ENCODE assay signal across 1 cellular context in the genomic region with DNA sequence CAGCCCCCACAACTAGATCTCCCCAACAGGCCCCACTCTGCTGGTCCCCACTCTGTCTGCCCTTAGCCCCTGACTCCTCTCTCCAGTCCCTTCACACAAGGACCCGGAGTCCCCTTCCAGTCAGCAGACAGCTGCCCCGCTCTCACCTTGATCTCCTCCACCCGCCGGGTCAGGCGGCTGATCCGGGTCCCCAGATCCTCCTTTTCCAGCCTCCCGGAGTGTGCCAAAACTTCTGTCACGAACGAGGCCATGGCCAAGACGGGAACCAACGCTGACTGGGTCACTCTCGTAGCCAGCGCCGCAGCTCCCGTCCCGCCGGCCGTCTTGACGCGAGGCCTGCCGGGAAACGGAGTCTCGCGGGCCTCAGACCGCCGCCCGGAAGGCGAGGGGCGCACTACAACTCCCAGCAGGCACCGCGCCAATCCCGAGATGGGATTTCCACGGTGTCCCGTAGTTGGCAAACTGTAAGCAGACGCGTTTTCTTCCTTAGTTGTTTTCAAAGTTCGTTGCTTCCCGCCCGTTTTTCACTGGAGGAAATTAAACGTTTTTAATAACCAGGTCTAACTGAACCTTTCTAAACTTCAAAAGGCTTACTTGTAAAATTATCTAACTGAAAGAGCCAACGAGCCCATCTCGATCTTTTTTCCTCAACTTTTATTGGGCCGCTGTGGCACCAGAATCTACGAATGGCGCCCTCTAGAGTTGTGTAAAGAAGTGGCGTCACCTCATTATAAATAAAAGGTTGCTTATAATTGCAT.
TF ChIP-seq lines count a peak whose summit lies in the region.

TSS of gene ZW10 (minus strand) at position 277 of the 758 bp plus-strand sequence. CDS start at position 251, 26 bp downstream.

TF ChIP-seq in HepG2, 621 proteins besides CTCF, POLR2A, EP300 and RAD21 (continued from another document and continues in another):
- TF ChIP-seq, protein P1, sequence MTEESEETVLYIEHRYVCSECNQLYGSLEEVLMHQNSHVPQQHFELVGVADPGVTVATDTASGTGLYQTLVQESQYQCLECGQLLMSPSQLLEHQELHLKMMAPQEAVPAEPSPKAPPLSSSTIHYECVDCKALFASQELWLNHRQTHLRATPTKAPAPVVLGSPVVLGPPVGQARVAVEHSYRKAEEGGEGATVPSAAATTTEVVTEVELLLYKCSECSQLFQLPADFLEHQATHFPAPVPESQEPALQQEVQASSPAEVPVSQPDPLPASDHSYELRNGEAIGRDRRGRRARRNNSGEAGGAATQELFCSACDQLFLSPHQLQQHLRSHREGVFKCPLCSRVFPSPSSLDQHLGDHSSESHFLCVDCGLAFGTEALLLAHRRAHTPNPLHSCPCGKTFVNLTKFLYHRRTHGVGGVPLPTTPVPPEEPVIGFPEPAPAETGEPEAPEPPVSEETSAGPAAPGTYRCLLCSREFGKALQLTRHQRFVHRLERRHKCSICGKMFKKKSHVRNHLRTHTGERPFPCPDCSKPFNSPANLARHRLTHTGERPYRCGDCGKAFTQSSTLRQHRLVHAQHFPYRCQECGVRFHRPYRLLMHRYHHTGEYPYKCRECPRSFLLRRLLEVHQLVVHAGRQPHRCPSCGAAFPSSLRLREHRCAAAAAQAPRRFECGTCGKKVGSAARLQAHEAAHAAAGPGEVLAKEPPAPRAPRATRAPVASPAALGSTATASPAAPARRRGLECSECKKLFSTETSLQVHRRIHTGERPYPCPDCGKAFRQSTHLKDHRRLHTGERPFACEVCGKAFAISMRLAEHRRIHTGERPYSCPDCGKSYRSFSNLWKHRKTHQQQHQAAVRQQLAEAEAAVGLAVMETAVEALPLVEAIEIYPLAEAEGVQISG (CRISPR knock-in tag; IDR thresholded peaks at IDR 0.05) = peak; percentile 92
- TF ChIP-seq ZNF788 (CRISPR knock-in tag; IDR thresholded peaks at IDR 0.05; ENCODE audit: borderline replicate concordance) = peak; percentile 60; the same call in 1 of the 2 replicates
- TF ChIP-seq, protein P2, sequence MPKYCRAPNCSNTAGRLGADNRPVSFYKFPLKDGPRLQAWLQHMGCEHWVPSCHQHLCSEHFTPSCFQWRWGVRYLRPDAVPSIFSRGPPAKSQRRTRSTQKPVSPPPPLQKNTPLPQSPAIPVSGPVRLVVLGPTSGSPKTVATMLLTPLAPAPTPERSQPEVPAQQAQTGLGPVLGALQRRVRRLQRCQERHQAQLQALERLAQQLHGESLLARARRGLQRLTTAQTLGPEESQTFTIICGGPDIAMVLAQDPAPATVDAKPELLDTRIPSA (CRISPR knock-in tag; IDR thresholded peaks at IDR 0.05; ENCODE audit: borderline replicate concordance) = no peak
- TF ChIP-seq PATZ1 (CRISPR knock-in tag; IDR thresholded peaks at IDR 0.05) = no peak
- no peak for TF ChIP-seq SIX1 (CRISPR knock-in tag; IDR thresholded peaks at IDR 0.05; ENCODE audit: borderline replicate concordance)
- TF ChIP-seq IRX3 (CRISPR knock-in tag; IDR thresholded peaks at IDR 0.05; ENCODE audit: borderline replicate concordance, low read depth) = no peak; the same call in 1 of the 2 replicates
- TF ChIP-seq, protein P3, sequence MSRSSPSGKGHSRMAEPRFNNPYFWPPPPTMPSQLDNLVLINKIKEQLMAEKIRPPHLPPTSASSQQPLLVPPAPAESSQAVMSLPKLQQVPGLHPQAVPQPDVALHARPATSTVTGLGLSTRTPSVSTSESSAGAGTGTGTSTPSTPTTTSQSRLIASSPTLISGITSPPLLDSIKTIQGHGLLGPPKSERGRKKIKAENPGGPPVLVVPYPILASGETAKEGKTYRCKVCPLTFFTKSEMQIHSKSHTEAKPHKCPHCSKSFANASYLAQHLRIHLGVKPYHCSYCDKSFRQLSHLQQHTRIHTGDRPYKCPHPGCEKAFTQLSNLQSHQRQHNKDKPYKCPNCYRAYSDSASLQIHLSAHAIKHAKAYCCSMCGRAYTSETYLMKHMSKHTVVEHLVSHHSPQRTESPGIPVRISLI (CRISPR knock-in tag; IDR thresholded peaks at IDR 0.05; ENCODE audit: borderline replicate concordance) = peak; percentile 18; the same call in 1 of the 2 replicates
- TF ChIP-seq GTF2F1 (IDR thresholded peaks at IDR 0.05; ENCODE audit: low read length) = no peak
- 0 out of 2 replicates have a peak, but pooled peaks have one; percentile 61 for TF ChIP-seq ISL2 (CRISPR knock-in tag; IDR thresholded peaks at IDR 0.05)
- TF ChIP-seq ETS1 (CRISPR knock-in tag; IDR thresholded peaks at IDR 0.05) = no peak
- 0 out of 2 replicates have a peak, but pooled peaks have one; percentile 40 for TF ChIP-seq NFIC (IDR thresholded peaks at IDR 0.05; ENCODE audit: low read length)
- TF ChIP-seq, protein P4, sequence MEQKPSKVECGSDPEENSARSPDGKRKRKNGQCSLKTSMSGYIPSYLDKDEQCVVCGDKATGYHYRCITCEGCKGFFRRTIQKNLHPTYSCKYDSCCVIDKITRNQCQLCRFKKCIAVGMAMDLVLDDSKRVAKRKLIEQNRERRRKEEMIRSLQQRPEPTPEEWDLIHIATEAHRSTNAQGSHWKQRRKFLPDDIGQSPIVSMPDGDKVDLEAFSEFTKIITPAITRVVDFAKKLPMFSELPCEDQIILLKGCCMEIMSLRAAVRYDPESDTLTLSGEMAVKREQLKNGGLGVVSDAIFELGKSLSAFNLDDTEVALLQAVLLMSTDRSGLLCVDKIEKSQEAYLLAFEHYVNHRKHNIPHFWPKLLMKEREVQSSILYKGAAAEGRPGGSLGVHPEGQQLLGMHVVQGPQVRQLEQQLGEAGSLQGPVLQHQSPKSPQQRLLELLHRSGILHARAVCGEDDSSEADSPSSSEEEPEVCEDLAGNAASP (CRISPR knock-in tag; IDR thresholded peaks at IDR 0.05; ENCODE audit: borderline replicate concordance) = peak; percentile 45; the same call in 1 of the 2 replicates
- TF ChIP-seq, protein P5, sequence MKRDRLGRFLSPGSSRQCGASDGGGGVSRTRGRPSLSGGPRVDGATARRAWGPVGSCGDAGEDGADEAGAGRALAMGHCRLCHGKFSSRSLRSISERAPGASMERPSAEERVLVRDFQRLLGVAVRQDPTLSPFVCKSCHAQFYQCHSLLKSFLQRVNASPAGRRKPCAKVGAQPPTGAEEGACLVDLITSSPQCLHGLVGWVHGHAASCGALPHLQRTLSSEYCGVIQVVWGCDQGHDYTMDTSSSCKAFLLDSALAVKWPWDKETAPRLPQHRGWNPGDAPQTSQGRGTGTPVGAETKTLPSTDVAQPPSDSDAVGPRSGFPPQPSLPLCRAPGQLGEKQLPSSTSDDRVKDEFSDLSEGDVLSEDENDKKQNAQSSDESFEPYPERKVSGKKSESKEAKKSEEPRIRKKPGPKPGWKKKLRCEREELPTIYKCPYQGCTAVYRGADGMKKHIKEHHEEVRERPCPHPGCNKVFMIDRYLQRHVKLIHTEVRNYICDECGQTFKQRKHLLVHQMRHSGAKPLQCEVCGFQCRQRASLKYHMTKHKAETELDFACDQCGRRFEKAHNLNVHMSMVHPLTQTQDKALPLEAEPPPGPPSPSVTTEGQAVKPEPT (CRISPR knock-in tag; IDR thresholded peaks at IDR 0.05; ENCODE audit: low read depth) = no peak
- TF ChIP-seq NFE2L1 (CRISPR knock-in tag; IDR thresholded peaks at IDR 0.05; ENCODE audit: borderline replicate concordance) = no peak
- TF ChIP-seq FOXJ3 (CRISPR knock-in tag; IDR thresholded peaks at IDR 0.05; ENCODE audit: borderline replicate concordance) = peak; percentile 71; the same call in 1 of the 2 replicates
- no peak for TF ChIP-seq SETDB1 (CRISPR knock-in tag; IDR thresholded peaks at IDR 0.05; ENCODE audit: borderline replicate concordance)
- no peak for TF ChIP-seq ZNF337 (CRISPR knock-in tag; IDR thresholded peaks at IDR 0.05; ENCODE audit: borderline replicate concordance, low read depth)
- peak; percentile 79 for TF ChIP-seq ZNF891 (CRISPR knock-in tag; IDR thresholded peaks at IDR 0.05)
- TF ChIP-seq ZNF747 (CRISPR knock-in tag; IDR thresholded peaks at IDR 0.05; ENCODE audit: borderline replicate concordance) = no peak
- TF ChIP-seq MED13 (CRISPR knock-in tag; IDR thresholded peaks at IDR 0.05) = 0 out of 2 replicates have a peak, but pooled peaks have one; percentile 33
- 0 out of 2 replicates have a peak, but pooled peaks have one; percentile 56 for TF ChIP-seq ZSCAN20 (CRISPR knock-in tag; IDR thresholded peaks at IDR 0.05; ENCODE audit: borderline replicate concordance)
- TF ChIP-seq, protein P6, sequence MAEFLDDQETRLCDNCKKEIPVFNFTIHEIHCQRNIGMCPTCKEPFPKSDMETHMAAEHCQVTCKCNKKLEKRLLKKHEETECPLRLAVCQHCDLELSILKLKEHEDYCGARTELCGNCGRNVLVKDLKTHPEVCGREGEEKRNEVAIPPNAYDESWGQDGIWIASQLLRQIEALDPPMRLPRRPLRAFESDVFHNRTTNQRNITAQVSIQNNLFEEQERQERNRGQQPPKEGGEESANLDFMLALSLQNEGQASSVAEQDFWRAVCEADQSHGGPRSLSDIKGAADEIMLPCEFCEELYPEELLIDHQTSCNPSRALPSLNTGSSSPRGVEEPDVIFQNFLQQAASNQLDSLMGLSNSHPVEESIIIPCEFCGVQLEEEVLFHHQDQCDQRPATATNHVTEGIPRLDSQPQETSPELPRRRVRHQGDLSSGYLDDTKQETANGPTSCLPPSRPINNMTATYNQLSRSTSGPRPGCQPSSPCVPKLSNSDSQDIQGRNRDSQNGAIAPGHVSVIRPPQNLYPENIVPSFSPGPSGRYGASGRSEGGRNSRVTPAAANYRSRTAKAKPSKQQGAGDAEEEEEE (CRISPR knock-in tag; IDR thresholded peaks at IDR 0.05; ENCODE audit: borderline replicate concordance) = no peak
- TF ChIP-seq ZNF142 (CRISPR knock-in tag; IDR thresholded peaks at IDR 0.05) = no peak
- peak; percentile 63 for TF ChIP-seq HOXA5 (CRISPR knock-in tag; IDR thresholded peaks at IDR 0.05)
- TF ChIP-seq DR1 (CRISPR knock-in tag; IDR thresholded peaks at IDR 0.05) = peak; percentile 79
- peak; percentile 78; the same call in 1 of the 2 replicates for TF ChIP-seq HOXA3 (CRISPR knock-in tag; IDR thresholded peaks at IDR 0.05)
- peak; percentile 86 for TF ChIP-seq YEATS4 (CRISPR knock-in tag; IDR thresholded peaks at IDR 0.05; ENCODE audit: borderline replicate concordance)
